Comparison of ENCODE assay signal across 13 cellular contexts in genomic region chr15:71761649-71762048, GRCh38. TPM values are rescaled to one million over a fixed set of nuclear protein-coding genes. Genes with fewer than 3 reads are reported as not detected.
DNase-seq lines count a peak whose midpoint lies in the region; ATAC-seq, FAIRE-seq and TF ChIP-seq lines count a peak whose summit lies in the region.
"Had no signal": no experiment of that assay in that cellular context is flagged by ENCODE, and none has a peak within 500 bp of the region (broad histone marks: within the 10 kb centered on the region; RNA-seq: fewer than 3 reads in every experiment).

No MANE protein-coding gene starts in this region.

- no peak overlapping the region for H3K9ac ChIP-seq in HepG2 (ENCODE audit: insufficient read depth, low read depth, low read length)

- BruUV-seq in HepG2 (replicated peaks; lab: Mats Ljungman, UMichigan) = no TSS peak

- FAIRE-seq in bronchial epithelial cell (lab: Jason Lieb, UNC) = no peak
- FAIRE-seq in HepG2 (lab: Jason Lieb, UNC) = no peak
- FAIRE-seq: GM18507 had no signal

- H3K36me3 ChIP-seq in bronchial epithelial cell (ENCODE audit: control insufficient read depth, insufficient read depth, low read length) = no peaks in the 10 kb centered on the region
- H3K36me3 ChIP-seq in HepG2 (replicated peaks in 1 of 2; ENCODE audit: control insufficient read depth in 1 of 2, insufficient read depth in 2 of 2, low read length in 2 of 2) = no peaks in the 10 kb centered on the region
- peaks cover 0 to 43% of the 10 kb centered on the region in 2 donors for H3K36me3 ChIP-seq in vagina

- H3K27me3 ChIP-seq in AG04450 (ENCODE audit: control insufficient read depth, insufficient read depth, low read length) (no peaks in the 10 kb centered on the region), bronchial epithelial cell (ENCODE audit: control insufficient read depth, insufficient read depth, low read length) (no peaks in the 10 kb centered on the region), HepG2 (ENCODE audit: control insufficient read depth in 1 of 2, insufficient read depth in 2 of 2, low read length in 2 of 2) (0 out of 5 replicates have a peak, but pooled peaks cover 0 to 1% of the 10 kb centered on the region in 2 experiments), vagina (no peaks in the 10 kb centered on the region)

- no peak overlapping the region for H3K4me3 ChIP-seq in AG04450 (ENCODE audit: low read depth, low read length)
- no peak overlapping the region for H3K4me3 ChIP-seq in bronchial epithelial cell (ENCODE audit: low read depth, low read length)
- H3K4me3 ChIP-seq in HepG2 (replicated peaks in 1 of 3; ENCODE audit: insufficient read depth in 1 of 3, low read depth in 2 of 3, low read length in 3 of 3) = no peak overlapping the region
- no peak overlapping the region for H3K4me3 ChIP-seq in vagina

- under 1% methylated on average over 3 of the region's 3 CpGs for WGBS in HepG2 (ENCODE audit: low lambda C conversion rate)

- ATAC-seq in HepG2 = peak; percentile 73
- ATAC-seq: stimulated activated naive CD8-positive, alpha-beta T cell treated with anti-CD3 and anti-CD28 coated beads, Interleukin-15, Interleukin-2, amounts not matched to agents 100 U/mL and 50 U/mL, for 24 hours had no signal

- no peak overlapping the region for H3K4me2 ChIP-seq in HepG2 (ENCODE audit: low read depth, low read length)

- TF ChIP-seq CTCF in AG04450 (IDR thresholded peaks at IDR 0.05; ENCODE audit: low read depth, low read length) (no peak), bronchial epithelial cell (IDR thresholded peaks at IDR 0.05; ENCODE audit: insufficient read depth, low read length, severe bottlenecking) (no peak), HepG2 (CRISPR knock-in tag; IDR thresholded peaks at IDR 0.05) (no peak), vagina (IDR thresholded peaks at IDR 0.05) (no peak)

- TF ChIP-seq EP300 in HepG2 (IDR thresholded peaks at IDR 0.05; ENCODE audit: low read depth in 2 of 2, low read length in 2 of 2) (0 out of 4 replicates have a peak, but pooled peaks of 1 of the 2 experiments have one; percentile 43), HepG2 (CRISPR knock-in tag; IDR thresholded peaks at IDR 0.05; ENCODE audit: borderline replicate concordance) (no peak)

- intact Hi-C loops in HepG2 (cut with micrococcal nuclease; ENCODE audit: unreplicated experiment) = no loop called here
- intact Hi-C loops in vagina (cut with DNase I) = no loop called here
- intact Hi-C loops in posterior cingulate gyrus (cut with DNase I) = no loop called here

- H3K79me2 ChIP-seq in HepG2 (ENCODE audit: insufficient read depth, low read length) = no peaks in the 10 kb centered on the region

- DNase-seq in AG04450 (ENCODE audit: low read depth, low spot score) (peak; percentile 45), LHCN-M2 (ENCODE audit: low read depth) (peak; percentile 85), bronchial epithelial cell (ENCODE audit: low read depth) (peak; percentile 92), HepG2 (ENCODE audit: low spot score) (peak; percentile 60), vagina (ENCODE audit: extremely low spot score in 2 of 2) (no peak), posterior cingulate gyrus (no peak), NCI-H2081 (lab: John Stamatoyannopoulos, UW) (no peak)
- no peak for DNase-seq in activated T-cell treated with anti-CD3 and anti-CD28 coated beads, Interleukin-2, amount 50 U/mL, for 48 hours
- DNase-seq: glutamatergic neuron; retina; stimulated activated naive CD8-positive, alpha-beta T cell treated with anti-CD3 and anti-CD28 coated beads, Interleukin-15, Interleukin-2, amounts not matched to agents 100 U/mL and 50 U/mL, for 24 hours had no signal

- in situ Hi-C loops in HepG2 (cut with HindIII; ENCODE audit: extremely low pct_ligation_motif_present, low pct_unique_long_range_greater_than_20kb) = no loop called here

- no peak for TF ChIP-seq RAD21 in HepG2 (CRISPR knock-in tag; IDR thresholded peaks at IDR 0.05)

- CTCF ChIA-PET in AG04450 (lab: Charles Lee) (interaction anchor here (0.7 to 2.2 kb wide), 2 partner anchors 17 to 18 kb away, joined by 3 to 10 read pairs; no protein-coding TSS in a partner anchor), HepG2 (lab: Yijun Ruan, JAX; ENCODE audit: low intra/inter-chr PET ratio, low total read pairs) (no interaction called here)

- H3K4me1 ChIP-seq in HepG2 (ENCODE audit: insufficient read depth, low read length) (peaks cover 13% of the 10 kb centered on the region), vagina (peaks cover 10% of the 10 kb centered on the region)

- H4K20me1 ChIP-seq in HepG2 (ENCODE audit: insufficient read depth, low read length) = no peaks in the 10 kb centered on the region

- H3K9me3 ChIP-seq in AG04450 (ENCODE audit: control insufficient read depth, insufficient read depth, low read length) (peaks cover 4% of the 10 kb centered on the region), HepG2 (ENCODE audit: low read length) (no peaks in the 10 kb centered on the region), vagina (no peaks in the 10 kb centered on the region)

- POLR2A ChIA-PET in AG04450 (lab: Yijun Ruan, JAX) = no interaction called here
- POLR2A ChIA-PET in HepG2 (lab: Yijun Ruan, JAX) = interaction anchor here (1.0 to 1.3 kb wide), 4 partner anchors 9 to 18 kb away, joined by 3 to 5 read pairs (median 4); no protein-coding TSS in a partner anchor

- H2AFZ ChIP-seq in HepG2 (ENCODE audit: low read length) = no peak overlapping the region

- H3K27ac ChIP-seq in AG04450 (ENCODE audit: low read depth, low read length) (no peak overlapping the region), HepG2 (ENCODE audit: extremely low read length, insufficient read depth, low read length) (no peak overlapping the region), vagina (no peak overlapping the region)
- H3K27ac ChIP-seq: C4-2B had no signal

- TF ChIP-seq POLR2A in HepG2 (IDR thresholded peaks at IDR 0.05; ENCODE audit: insufficient read depth in 1 of 2, low read depth in 2 of 2, low read length in 2 of 2) (no peak), vagina (IDR thresholded peaks at IDR 0.05) (no peak)

TF ChIP-seq in HepG2, 621 proteins besides CTCF, POLR2A, EP300 and RAD21 (continues in another document):
- TF ChIP-seq ZNF549 (CRISPR knock-in tag; IDR thresholded peaks at IDR 0.05) (no peak), ZNF788 (CRISPR knock-in tag; IDR thresholded peaks at IDR 0.05; ENCODE audit: borderline replicate concordance) (no peak), ATF1 (CRISPR knock-in tag; IDR thresholded peaks at IDR 0.05) (no peak), ATF3 (CRISPR knock-in tag; IDR thresholded peaks at IDR 0.05) (peak; percentile 69; the same call in 1 of the 2 replicates), ZNF83 (CRISPR knock-in tag; IDR thresholded peaks at IDR 0.05; ENCODE audit: borderline replicate concordance) (no peak), TBP (CRISPR knock-in tag; IDR thresholded peaks at IDR 0.05) (no peak), CBX1 (IDR thresholded peaks at IDR 0.05; ENCODE audit: low read depth) (no peak), JUNB (CRISPR knock-in tag; IDR thresholded peaks at IDR 0.05; ENCODE audit: borderline replicate concordance) (peak; percentile 48; the same call in 1 of the 2 replicates), ELF4 (CRISPR knock-in tag; IDR thresholded peaks at IDR 0.05; ENCODE audit: borderline replicate concordance) (no peak), ZNF552 (CRISPR knock-in tag; IDR thresholded peaks at IDR 0.05; ENCODE audit: borderline replicate concordance) (no peak)

RNA-seq across cellular contexts. Expression of gene NR2E3, which starts 48.7 kb away (rescaled TPM):
- polyA plus RNA-seq in AG04450 (2011; rRNA removed) = 0.16 and 0.29 TPM in 2 replicates
- 0.60 and 0.70 TPM in 2 replicates for polyA minus RNA-seq in AG04450 (2011; rRNA and poly(A)+ RNA removed)
- 0.06 TPM in 1 of 2 replicates, not detected in the other for total RNA-seq in LHCN-M2 (2014; rRNA removed)
- not detected for polyA plus RNA-seq in LHCN-M2 (2012)
- total RNA-seq in bronchial epithelial cell = 0.26 TPM in 1 of 2 replicates, not detected in the other
- not detected in 2 replicates for total RNA-seq in HepG2 (2016; rRNA removed; fragmentation: Illumina TruSeq; extraction: Trizol)
- not detected in 2 replicates for total RNA-seq in HepG2 (2016; cell fraction: cytosol; rRNA removed; fragmentation: Illumina TruSeq; extraction: Trizol; ENCODE audit: low read depth)
- not detected in 2 replicates for total RNA-seq in HepG2 (2016; cell fraction: insoluble cytoplasmic fraction; rRNA removed; fragmentation: Illumina TruSeq; extraction: Trizol)
- not detected in 2 replicates for total RNA-seq in HepG2 (2016; cell fraction: membrane; rRNA removed; fragmentation: Illumina TruSeq; extraction: Trizol)
- total RNA-seq in HepG2 (2016; cell fraction: nucleus; rRNA removed; fragmentation: Illumina TruSeq; extraction: Trizol) = not detected in 2 replicates
- polyA plus RNA-seq in HepG2 (2011; rRNA removed) = not detected in 2 replicates
- polyA plus RNA-seq in HepG2 (2011; cell fraction: cytosol; rRNA removed) = not detected in 2 replicates
- not detected in 2 replicates for polyA plus RNA-seq in HepG2 (2011; cell fraction: nucleus; rRNA removed)
- not detected in 2 replicates for polyA plus RNA-seq in HepG2 (2012)
- polyA plus RNA-seq in HepG2 (2016; cell fraction: cytosol; fragmentation: Illumina TruSeq; extraction: Trizol; ENCODE audit: low read depth) = not detected in 2 replicates
- not detected in 2 replicates for polyA plus RNA-seq in HepG2 (2016; cell fraction: insoluble cytoplasmic fraction; fragmentation: Illumina TruSeq; extraction: Trizol; ENCODE audit: low read depth)
- polyA plus RNA-seq in HepG2 (2016; cell fraction: membrane; fragmentation: Illumina TruSeq; extraction: Trizol; ENCODE audit: low read depth) = not detected in 2 replicates
- polyA plus RNA-seq in HepG2 (2016; cell fraction: nucleus; fragmentation: Illumina TruSeq; extraction: Trizol; ENCODE audit: insufficient read depth, low read depth) = not detected in 2 replicates
- 0.35 TPM in 1 of 2 replicates, not detected in the other for polyA minus RNA-seq in HepG2 (2011; rRNA and poly(A)+ RNA removed; ENCODE audit: low replicate concordance)
- polyA minus RNA-seq in HepG2 (2011; cell fraction: cytosol; rRNA and poly(A)+ RNA removed) = not detected in 2 replicates
- polyA minus RNA-seq in HepG2 (2011; cell fraction: nucleus; rRNA and poly(A)+ RNA removed) = not detected in 2 replicates
- 0.98 TPM for total RNA-seq in vagina

Comparison
In these comparisons a context has a peak if more than half of its experiments do, and no peak if none do; other contexts are left out.
1. DNase-seq: peak in AG04450 (single experiment), LHCN-M2 (single experiment), bronchial epithelial cell (single experiment) and HepG2 (single experiment); none in vagina (0 of 2), posterior cingulate gyrus (0 of 10), activated T-cell treated with anti-CD3 and anti-CD28 coated beads, Interleukin-2, amount 50 U/mL, for 48 hours (0 of 2) and NCI-H2081 (0 of 2).